In the genomic region with DNA sequence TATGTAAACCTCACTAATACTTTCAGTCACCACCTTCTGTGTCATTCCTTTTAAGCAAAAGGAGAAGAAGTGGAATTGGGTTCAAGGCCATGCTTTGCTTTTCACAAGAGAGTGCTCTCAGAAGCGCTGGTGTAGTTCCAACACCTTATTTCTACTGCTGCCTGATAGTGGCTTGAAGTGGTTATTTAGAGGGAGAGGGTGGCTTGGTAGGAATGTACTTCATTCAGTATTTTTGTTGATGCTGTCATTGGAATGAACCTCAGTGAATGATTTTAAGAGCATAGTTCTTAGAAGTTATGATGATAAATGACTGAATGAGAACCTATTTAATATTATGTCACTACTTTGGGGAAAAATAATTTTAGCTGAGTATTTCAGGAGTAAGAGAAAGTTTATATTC, we compare ENCODE assay signal across 22 cellular contexts.
DNase-seq lines count a peak whose midpoint lies in the region; ATAC-seq, FAIRE-seq and TF ChIP-seq lines count a peak whose summit lies in the region.
"Had no signal": no experiment of that assay in that cellular context is flagged by ENCODE, and none has a peak within 500 bp of the region (broad histone marks: within the 10 kb centered on the region; RNA-seq: fewer than 3 reads in every experiment).

No MANE protein-coding gene starts in this region.

- H3K79me2 ChIP-seq in ACC112 (ENCODE audit: control insufficient read depth, insufficient read depth, low read length, unreplicated experiment): no peaks in the 10 kb centered on the region

- H3K4me3 ChIP-seq in ACC112 (ENCODE audit: low read depth, low read length) (no peak overlapping the region), astrocyte of the spinal cord (ENCODE audit: low read depth, low read length) (no peak overlapping the region), left lung (no peak overlapping the region), aorta (ENCODE audit: low read length in 2 of 2) (no peak overlapping the region)
- H3K4me3 ChIP-seq: A549 had no signal

- WGBS in aorta, 2 donors: 32 to 58% methylated on average over 1 of the region's 1 CpG

- H3K27me3 ChIP-seq in ACC112 (ENCODE audit: insufficient read depth, low read length): no peaks in the 10 kb centered on the region
- H3K27me3 ChIP-seq in left lung: no peaks in the 10 kb centered on the region
- H3K27me3 ChIP-seq in aorta (ENCODE audit: control insufficient read depth in 1 of 2, insufficient read depth in 2 of 2, low read length in 1 of 2): no peaks in the 10 kb centered on the region

- FAIRE-seq in GM12891 (lab: Jason Lieb, UNC): no peak
- FAIRE-seq: A549, G401.6, H1, HepG2 had no signal

- H3K36me3 ChIP-seq in ACC112 (ENCODE audit: insufficient read depth, low read length): no peaks in the 10 kb centered on the region
- H3K36me3 ChIP-seq in left lung: no peaks in the 10 kb centered on the region
- H3K36me3 ChIP-seq in aorta (ENCODE audit: control insufficient read depth in 1 of 2, insufficient read depth in 2 of 2, low read length in 1 of 2): no peaks in the 10 kb centered on the region

- in situ Hi-C loops in astrocyte of the spinal cord (cut with HindIII; ENCODE audit: low sequenced_read_pairs): no loop called here

- intact Hi-C loops in left lung (cut with DNase I) (no loop called here), aorta (cut with DNase I) (no loop called here)

- no peak for TF ChIP-seq CTCF in astrocyte of the spinal cord (IDR thresholded peaks at IDR 0.05; ENCODE audit: low read depth, low read length)
- TF ChIP-seq CTCF in left lung (IDR thresholded peaks at IDR 0.05): no peak

- DNase-seq in EL (peak; percentile 12), astrocyte of the spinal cord (ENCODE audit: low read depth, low spot score) (peak; percentile 27), left lung (no peak), aorta (no peak), GM12891 (ENCODE audit: insufficient read length, low spot score) (no peak)
- no peak for DNase-seq in activated CD4-positive, alpha-beta T cell treated with anti-CD3 and anti-CD28 coated beads, Interleukin-2, amount 50 U/mL, for 1 hour
- DNase-seq: Caco-2; CD4-positive, CD25-positive, alpha-beta regulatory T cell; DMS153; NCI-H1048; NCI-H1436 treated with DMSO at 0.1 percent for 48 hours; NCI-H2081 treated with DMSO at 0.1 percent for 48 hours; NCI-H2227 treated with DMSO at 0.1 percent for 48 hours; NCI-H524 treated with DMSO at 0.1 percent for 48 hours had no signal

- ATAC-seq in left lung (peak; percentile 84), aorta (ENCODE audit: low FRiP score) (no peak), GM21515 (IDR thresholded peaks at IDR 0.05; ENCODE audit: unreplicated experiment) (no peak)
- ATAC-seq: A549, HepG2, Panc1 had no signal

- no peaks in the 10 kb centered on the region for H3K9me3 ChIP-seq in left lung
- no peaks in the 10 kb centered on the region for H3K9me3 ChIP-seq in aorta (ENCODE audit: control insufficient read depth, low read length)
- H3K9me3 ChIP-seq: A549, Caco-2 had no signal

- peak overlapping the region; percentile 49 for H3K27ac ChIP-seq in ACC112 (ENCODE audit: low read depth, low read length)
- H3K27ac ChIP-seq in left lung: peak overlapping the region in 1 of 2 donors; percentile 33
- no peak overlapping the region for H3K27ac ChIP-seq in aorta (ENCODE audit: low read depth in 1 of 2, low read length in 2 of 2)
- H3K27ac ChIP-seq: A549, KMS-11 had no signal

- no peak overlapping the region for H2AFZ ChIP-seq in ACC112 (ENCODE audit: low read length, unreplicated experiment)

- H3K4me1 ChIP-seq in ACC112 (ENCODE audit: control insufficient read depth, insufficient read depth, low read length, unreplicated experiment) (peaks cover 24% of the 10 kb centered on the region), left lung (peaks cover 7 to 24% of the 10 kb centered on the region in 2 donors), aorta (ENCODE audit: control insufficient read depth in 1 of 2, insufficient read depth in 2 of 2, low read length in 2 of 2) (peaks cover 0 to 2% of the 10 kb centered on the region in 2 donors)

- TF ChIP-seq POLR2A in GM12891 (IDR thresholded peaks at IDR 0.05; ENCODE audit: low read depth, low read length): no peak

TF ChIP-seq in GM12891, 5 proteins besides CTCF, POLR2A, EP300 and RAD21:
- TF ChIP-seq POU2F2 (IDR thresholded peaks at IDR 0.05; ENCODE audit: low read depth, low read length) (no peak), SPI1 (IDR thresholded peaks at IDR 0.05; ENCODE audit: low read depth, low read length) (no peak), TAF1 (IDR thresholded peaks at IDR 0.05; ENCODE audit: low read depth, low read length) (no peak), PAX5 (IDR thresholded peaks at IDR 0.05; ENCODE audit: insufficient read depth, low read length, severe bottlenecking) (no peak), POLR2AphosphoS5 (IDR thresholded peaks at IDR 0.05; ENCODE audit: low read depth, low read length) (no peak)

Comparison
In these comparisons a context has a peak if more than half of its experiments do, and no peak if none do; other contexts are left out.
1. DNase-seq: peak in EL (single experiment) and astrocyte of the spinal cord (single experiment); none in left lung (0 of 2), activated CD4-positive, alpha-beta T cell treated with anti-CD3 and anti-CD28 coated beads, Interleukin-2, amount 50 U/mL, for 1 hour (single experiment), aorta (0 of 2) and GM12891 (single experiment).